Comparison of ENCODE assay signal across 1 cellular context in genomic region chr20:63739129-63740069, GRCh38.
TF ChIP-seq lines count a peak whose summit lies in the region.

A gene with protein sequence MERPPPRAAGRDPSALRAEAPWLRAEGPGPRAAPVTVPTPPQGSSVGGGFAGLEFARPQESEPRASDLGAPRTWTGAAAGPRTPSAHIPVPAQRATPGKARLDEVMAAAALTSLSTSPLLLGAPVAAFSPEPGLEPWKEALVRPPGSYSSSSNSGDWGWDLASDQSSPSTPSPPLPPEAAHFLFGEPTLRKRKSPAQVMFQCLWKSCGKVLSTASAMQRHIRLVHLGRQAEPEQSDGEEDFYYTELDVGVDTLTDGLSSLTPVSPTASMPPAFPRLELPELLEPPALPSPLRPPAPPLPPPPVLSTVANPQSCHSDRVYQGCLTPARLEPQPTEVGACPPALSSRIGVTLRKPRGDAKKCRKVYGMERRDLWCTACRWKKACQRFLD (plus strand): TSS chr20:63739776. CDS start chr20:63739913, 137 bp downstream.

TF ChIP-seq in HepG2, 621 proteins besides CTCF, POLR2A, EP300 and RAD21 (continued from another document and continues in another):
- TF ChIP-seq, protein P1, sequence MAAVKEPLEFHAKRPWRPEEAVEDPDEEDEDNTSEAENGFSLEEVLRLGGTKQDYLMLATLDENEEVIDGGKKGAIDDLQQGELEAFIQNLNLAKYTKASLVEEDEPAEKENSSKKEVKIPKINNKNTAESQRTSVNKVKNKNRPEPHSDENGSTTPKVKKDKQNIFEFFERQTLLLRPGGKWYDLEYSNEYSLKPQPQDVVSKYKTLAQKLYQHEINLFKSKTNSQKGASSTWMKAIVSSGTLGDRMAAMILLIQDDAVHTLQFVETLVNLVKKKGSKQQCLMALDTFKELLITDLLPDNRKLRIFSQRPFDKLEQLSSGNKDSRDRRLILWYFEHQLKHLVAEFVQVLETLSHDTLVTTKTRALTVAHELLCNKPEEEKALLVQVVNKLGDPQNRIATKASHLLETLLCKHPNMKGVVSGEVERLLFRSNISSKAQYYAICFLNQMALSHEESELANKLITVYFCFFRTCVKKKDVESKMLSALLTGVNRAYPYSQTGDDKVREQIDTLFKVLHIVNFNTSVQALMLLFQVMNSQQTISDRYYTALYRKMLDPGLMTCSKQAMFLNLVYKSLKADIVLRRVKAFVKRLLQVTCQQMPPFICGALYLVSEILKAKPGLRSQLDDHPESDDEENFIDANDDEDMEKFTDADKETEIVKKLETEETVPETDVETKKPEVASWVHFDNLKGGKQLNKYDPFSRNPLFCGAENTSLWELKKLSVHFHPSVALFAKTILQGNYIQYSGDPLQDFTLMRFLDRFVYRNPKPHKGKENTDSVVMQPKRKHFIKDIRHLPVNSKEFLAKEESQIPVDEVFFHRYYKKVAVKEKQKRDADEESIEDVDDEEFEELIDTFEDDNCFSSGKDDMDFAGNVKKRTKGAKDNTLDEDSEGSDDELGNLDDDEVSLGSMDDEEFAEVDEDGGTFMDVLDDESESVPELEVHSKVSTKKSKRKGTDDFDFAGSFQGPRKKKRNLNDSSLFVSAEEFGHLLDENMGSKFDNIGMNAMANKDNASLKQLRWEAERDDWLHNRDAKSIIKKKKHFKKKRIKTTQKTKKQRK (IDR thresholded peaks at IDR 0.05; ENCODE audit: low read length), result no peak
- TF ChIP-seq ZFAT (CRISPR knock-in tag; conservative IDR thresholded peaks at IDR 0.05), result peak; percentile 58; the same call in 1 of the 2 replicates
- TF ChIP-seq CC2D1A (CRISPR knock-in tag; IDR thresholded peaks at IDR 0.05), result no peak
- TF ChIP-seq CBX1 (IDR thresholded peaks at IDR 0.05; ENCODE audit: low read depth), result no peak
- TF ChIP-seq FOSL2 (CRISPR knock-in tag; IDR thresholded peaks at IDR 0.05), result peak; percentile 69
- TF ChIP-seq ZNF556 (CRISPR knock-in tag; IDR thresholded peaks at IDR 0.05; ENCODE audit: borderline replicate concordance), result peak; percentile 72
- TF ChIP-seq TCF12 (IDR thresholded peaks at IDR 0.05), result no peak
- TF ChIP-seq TCF12 (CRISPR knock-in tag; IDR thresholded peaks at IDR 0.05), result peak; percentile 56; the same call in 1 of the 2 replicates
- peak; percentile 91; the same call in 1 of the 2 replicates for TF ChIP-seq ZNF616 (CRISPR knock-in tag; IDR thresholded peaks at IDR 0.05; ENCODE audit: low read depth)
- no peak; the same call in 1 of the 2 replicates for TF ChIP-seq ZNF44 (CRISPR knock-in tag; IDR thresholded peaks at IDR 0.05)
- peak; percentile 94 for TF ChIP-seq YEATS4 (CRISPR knock-in tag; IDR thresholded peaks at IDR 0.05; ENCODE audit: borderline replicate concordance)
- no peak for TF ChIP-seq ATF7 (IDR thresholded peaks at IDR 0.05)
- TF ChIP-seq ATF7 (CRISPR knock-in tag; IDR thresholded peaks at IDR 0.05), result peak; percentile 84
- peak; percentile 81 for TF ChIP-seq FOXA3 (CRISPR knock-in tag; IDR thresholded peaks at IDR 0.05)
- TF ChIP-seq ZBTB38 (CRISPR knock-in tag; IDR thresholded peaks at IDR 0.05), result peak; percentile 65
- TF ChIP-seq MXI1 (IDR thresholded peaks at IDR 0.05; ENCODE audit: borderline replicate concordance, low read depth, low read length), result peak; percentile 75; the same call in 1 of the 3 replicates
- TF ChIP-seq MYNN (CRISPR knock-in tag; IDR thresholded peaks at IDR 0.05; ENCODE audit: low read depth), result 0 out of 2 replicates have a peak, but pooled peaks have one; percentile 91
- TF ChIP-seq, protein P2, sequence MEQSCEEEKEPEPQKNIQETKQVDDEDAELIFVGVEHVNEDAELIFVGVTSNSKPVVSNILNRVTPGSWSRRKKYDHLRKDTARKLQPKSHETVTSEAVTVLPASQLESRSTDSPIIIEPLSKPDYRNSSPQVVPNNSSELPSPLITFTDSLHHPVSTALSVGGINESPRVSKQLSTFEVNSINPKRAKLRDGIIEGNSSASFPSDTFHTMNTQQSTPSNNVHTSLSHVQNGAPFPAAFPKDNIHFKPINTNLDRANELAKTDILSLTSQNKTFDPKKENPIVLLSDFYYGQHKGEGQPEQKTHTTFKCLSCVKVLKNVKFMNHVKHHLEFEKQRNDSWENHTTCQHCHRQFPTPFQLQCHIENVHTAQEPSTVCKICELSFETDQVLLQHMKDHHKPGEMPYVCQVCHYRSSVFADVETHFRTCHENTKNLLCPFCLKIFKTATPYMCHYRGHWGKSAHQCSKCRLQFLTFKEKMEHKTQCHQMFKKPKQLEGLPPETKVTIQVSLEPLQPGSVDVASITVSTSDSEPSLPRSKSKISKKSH (CRISPR knock-in tag; IDR thresholded peaks at IDR 0.05; ENCODE audit: borderline replicate concordance), result no peak; the same call in 1 of the 2 replicates
- TF ChIP-seq, protein P3, sequence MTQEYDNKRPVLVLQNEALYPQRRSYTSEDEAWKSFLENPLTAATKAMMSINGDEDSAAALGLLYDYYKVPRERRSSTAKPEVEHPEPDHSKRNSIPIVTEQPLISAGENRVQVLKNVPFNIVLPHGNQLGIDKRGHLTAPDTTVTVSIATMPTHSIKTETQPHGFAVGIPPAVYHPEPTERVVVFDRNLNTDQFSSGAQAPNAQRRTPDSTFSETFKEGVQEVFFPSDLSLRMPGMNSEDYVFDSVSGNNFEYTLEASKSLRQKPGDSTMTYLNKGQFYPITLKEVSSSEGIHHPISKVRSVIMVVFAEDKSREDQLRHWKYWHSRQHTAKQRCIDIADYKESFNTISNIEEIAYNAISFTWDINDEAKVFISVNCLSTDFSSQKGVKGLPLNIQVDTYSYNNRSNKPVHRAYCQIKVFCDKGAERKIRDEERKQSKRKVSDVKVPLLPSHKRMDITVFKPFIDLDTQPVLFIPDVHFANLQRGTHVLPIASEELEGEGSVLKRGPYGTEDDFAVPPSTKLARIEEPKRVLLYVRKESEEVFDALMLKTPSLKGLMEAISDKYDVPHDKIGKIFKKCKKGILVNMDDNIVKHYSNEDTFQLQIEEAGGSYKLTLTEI (CRISPR knock-in tag; conservative IDR thresholded peaks at IDR 0.05), result no peak
- TF ChIP-seq CBX5 (CRISPR knock-in tag; IDR thresholded peaks at IDR 0.05; ENCODE audit: borderline replicate concordance), result peak; percentile 67; the same call in 1 of the 2 replicates
- peak; percentile 86; the same call in 1 of the 2 replicates for TF ChIP-seq BRCA1 (CRISPR knock-in tag; IDR thresholded peaks at IDR 0.05)
- no peak for TF ChIP-seq ZNF20 (CRISPR knock-in tag; IDR thresholded peaks at IDR 0.05)
- TF ChIP-seq BCL6 (CRISPR knock-in tag; IDR thresholded peaks at IDR 0.05), result peak; percentile 87
- TF ChIP-seq RBAK (CRISPR knock-in tag; IDR thresholded peaks at IDR 0.05), result no peak
- peak; percentile 98 for TF ChIP-seq HNF4A (CRISPR knock-in tag; IDR thresholded peaks at IDR 0.05)
- peak; percentile 53; the same call in 1 of the 2 replicates for TF ChIP-seq ZBTB21 (CRISPR knock-in tag; IDR thresholded peaks at IDR 0.05)
- TF ChIP-seq HOXA7 (CRISPR knock-in tag; IDR thresholded peaks at IDR 0.05), result no peak
- TF ChIP-seq ZNF530 (CRISPR knock-in tag; IDR thresholded peaks at IDR 0.05; ENCODE audit: low read depth), result 0 out of 2 replicates have a peak, but pooled peaks have one; percentile 40
- TF ChIP-seq NONO (IDR thresholded peaks at IDR 0.05), result no peak
- peak; percentile 98 for TF ChIP-seq NONO (CRISPR knock-in tag; conservative IDR thresholded peaks at IDR 0.05)
- no peak for TF ChIP-seq ZNF101 (CRISPR knock-in tag; IDR thresholded peaks at IDR 0.05; ENCODE audit: borderline replicate concordance, low read depth)
- peak; percentile 63; the same call in 1 of the 2 replicates for TF ChIP-seq ZNF431 (CRISPR knock-in tag; IDR thresholded peaks at IDR 0.05; ENCODE audit: borderline replicate concordance, low read depth)
- TF ChIP-seq ZNF329 (CRISPR knock-in tag; IDR thresholded peaks at IDR 0.05; ENCODE audit: low read depth), result no peak; the same call in 1 of the 2 replicates
- TF ChIP-seq NR1H2 (CRISPR knock-in tag; IDR thresholded peaks at IDR 0.05; ENCODE audit: borderline replicate concordance, low read depth), result peak; percentile 66; the same call in 1 of the 2 replicates
- TF ChIP-seq ZNF619 (CRISPR knock-in tag; IDR thresholded peaks at IDR 0.05), result peak; percentile 96; the same call in 1 of the 2 replicates
- TF ChIP-seq ZNF18 (CRISPR knock-in tag; IDR thresholded peaks at IDR 0.05; ENCODE audit: insufficient replicate concordance), result no peak
- TF ChIP-seq, protein P4, sequence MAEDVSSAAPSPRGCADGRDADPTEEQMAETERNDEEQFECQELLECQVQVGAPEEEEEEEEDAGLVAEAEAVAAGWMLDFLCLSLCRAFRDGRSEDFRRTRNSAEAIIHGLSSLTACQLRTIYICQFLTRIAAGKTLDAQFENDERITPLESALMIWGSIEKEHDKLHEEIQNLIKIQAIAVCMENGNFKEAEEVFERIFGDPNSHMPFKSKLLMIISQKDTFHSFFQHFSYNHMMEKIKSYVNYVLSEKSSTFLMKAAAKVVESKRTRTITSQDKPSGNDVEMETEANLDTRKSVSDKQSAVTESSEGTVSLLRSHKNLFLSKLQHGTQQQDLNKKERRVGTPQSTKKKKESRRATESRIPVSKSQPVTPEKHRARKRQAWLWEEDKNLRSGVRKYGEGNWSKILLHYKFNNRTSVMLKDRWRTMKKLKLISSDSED (CRISPR knock-in tag; IDR thresholded peaks at IDR 0.05), result no peak
- TF ChIP-seq ZNF124 (CRISPR knock-in tag; IDR thresholded peaks at IDR 0.05), result no peak
- peak; percentile 91 for TF ChIP-seq BRF2 (CRISPR knock-in tag; IDR thresholded peaks at IDR 0.05)
- no peak for TF ChIP-seq ZNF570 (CRISPR knock-in tag; IDR thresholded peaks at IDR 0.05; ENCODE audit: borderline replicate concordance)
- no peak for TF ChIP-seq PCBP1 (IDR thresholded peaks at IDR 0.05; ENCODE audit: borderline replicate concordance, low read depth, low read length)
- TF ChIP-seq NFKBIZ (CRISPR knock-in tag; IDR thresholded peaks at IDR 0.05), result peak; percentile 87; the same call in 1 of the 2 replicates
- TF ChIP-seq ZNF761 (CRISPR knock-in tag; conservative IDR thresholded peaks at IDR 0.05), result peak; percentile 48; the same call in 1 of the 2 replicates
- TF ChIP-seq RBM39 (IDR thresholded peaks at IDR 0.05; ENCODE audit: low read depth, low read length, poor library complexity, severe bottlenecking), result peak; percentile 79
- no peak for TF ChIP-seq ZKSCAN1 (IDR thresholded peaks at IDR 0.05; ENCODE audit: low read length)
- peak; percentile 93; the same call in 1 of the 2 replicates for TF ChIP-seq ZNF33B (CRISPR knock-in tag; IDR thresholded peaks at IDR 0.05)
- no peak for TF ChIP-seq HDAC6 (IDR thresholded peaks at IDR 0.05; ENCODE audit: low read depth, low read length)
- peak; percentile 98 for TF ChIP-seq RBFOX2 (IDR thresholded peaks at IDR 0.05; ENCODE audit: low read depth, low read length)
- no peak for TF ChIP-seq ATF1 (CRISPR knock-in tag; IDR thresholded peaks at IDR 0.05)
- TF ChIP-seq, protein P5, sequence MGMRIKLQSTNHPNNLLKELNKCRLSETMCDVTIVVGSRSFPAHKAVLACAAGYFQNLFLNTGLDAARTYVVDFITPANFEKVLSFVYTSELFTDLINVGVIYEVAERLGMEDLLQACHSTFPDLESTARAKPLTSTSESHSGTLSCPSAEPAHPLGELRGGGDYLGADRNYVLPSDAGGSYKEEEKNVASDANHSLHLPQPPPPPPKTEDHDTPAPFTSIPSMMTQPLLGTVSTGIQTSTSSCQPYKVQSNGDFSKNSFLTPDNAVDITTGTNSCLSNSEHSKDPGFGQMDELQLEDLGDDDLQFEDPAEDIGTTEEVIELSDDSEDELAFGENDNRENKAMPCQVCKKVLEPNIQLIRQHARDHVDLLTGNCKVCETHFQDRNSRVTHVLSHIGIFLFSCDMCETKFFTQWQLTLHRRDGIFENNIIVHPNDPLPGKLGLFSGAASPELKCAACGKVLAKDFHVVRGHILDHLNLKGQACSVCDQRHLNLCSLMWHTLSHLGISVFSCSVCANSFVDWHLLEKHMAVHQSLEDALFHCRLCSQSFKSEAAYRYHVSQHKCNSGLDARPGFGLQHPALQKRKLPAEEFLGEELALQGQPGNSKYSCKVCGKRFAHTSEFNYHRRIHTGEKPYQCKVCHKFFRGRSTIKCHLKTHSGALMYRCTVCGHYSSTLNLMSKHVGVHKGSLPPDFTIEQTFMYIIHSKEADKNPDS (CRISPR knock-in tag; IDR thresholded peaks at IDR 0.05), result no peak
- peak; percentile 49; the same call in 1 of the 2 replicates for TF ChIP-seq TOE1 (CRISPR knock-in tag; IDR thresholded peaks at IDR 0.05)
- peak; percentile 95 for TF ChIP-seq HNRNPUL1 (IDR thresholded peaks at IDR 0.05; ENCODE audit: low read depth, low read length)
- peak; percentile 90 for TF ChIP-seq RARA (CRISPR knock-in tag; IDR thresholded peaks at IDR 0.05)
- TF ChIP-seq ZMYM4 (CRISPR knock-in tag; IDR thresholded peaks at IDR 0.05), result peak; percentile 76
